ENCODE assay signal across 1 cellular context in the genomic region with DNA sequence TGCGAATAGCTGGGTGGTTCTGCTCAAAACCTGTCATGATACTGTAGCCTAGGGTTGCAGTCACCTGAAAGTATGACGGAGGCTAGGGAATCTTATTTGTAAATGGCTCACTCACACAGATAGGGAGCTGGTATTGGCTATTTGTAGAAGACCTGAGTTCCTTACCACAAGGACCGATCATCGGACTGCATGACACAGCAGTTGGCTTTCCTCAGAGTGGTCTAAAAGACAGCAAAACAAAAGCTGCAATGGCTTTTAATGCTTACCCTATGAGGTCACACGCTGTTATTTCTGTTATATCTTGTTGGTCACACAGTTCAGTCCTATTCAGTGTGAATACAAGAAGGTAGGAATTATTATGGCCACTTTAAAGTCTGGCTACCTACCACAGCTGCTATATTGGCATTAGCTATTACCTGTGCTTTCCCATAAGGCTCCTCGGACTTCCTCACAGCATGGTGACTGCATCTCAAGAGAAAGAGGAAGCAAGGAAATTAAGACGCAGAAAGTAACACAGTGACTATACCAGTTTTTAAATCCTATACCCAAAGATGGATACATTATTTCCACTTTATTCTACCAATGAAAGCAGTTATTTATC.
TF ChIP-seq lines count a peak whose summit lies in the region.

No MANE protein-coding gene starts in this region.

TF ChIP-seq in H1, 55 proteins besides CTCF, POLR2A, EP300 and RAD21 (continued from another document):
- no peak for TF ChIP-seq USF2 (IDR thresholded peaks at IDR 0.05; ENCODE audit: low read length)
- TF ChIP-seq KDM4A (IDR thresholded peaks at IDR 0.05; ENCODE audit: low read depth, low read length, severe bottlenecking), result no peak
- TF ChIP-seq SUZ12 (IDR thresholded peaks at IDR 0.05; ENCODE audit: low read length), result no peak
- no peak for TF ChIP-seq CBX8 (IDR thresholded peaks at IDR 0.05; ENCODE audit: borderline replicate concordance, low read depth, low read length)
- no peak for TF ChIP-seq EGR1 (IDR thresholded peaks at IDR 0.05; ENCODE audit: borderline replicate concordance, low read depth, low read length)
- TF ChIP-seq ZNF274 (IDR thresholded peaks at IDR 0.05; ENCODE audit: borderline replicate concordance, extremely low read depth, low read length), result no peak
- no peak for TF ChIP-seq TAF1 (IDR thresholded peaks at IDR 0.05; ENCODE audit: low read depth, low read length)
- TF ChIP-seq POLR2AphosphoS5 (IDR thresholded peaks at IDR 0.05; ENCODE audit: low read depth, low read length), result no peak
- no peak for TF ChIP-seq CEBPB (IDR thresholded peaks at IDR 0.05; ENCODE audit: low read depth, low read length)
- TF ChIP-seq RFX5 (IDR thresholded peaks at IDR 0.05; ENCODE audit: borderline replicate concordance, low read depth, low read length), result no peak
- TF ChIP-seq TBP (IDR thresholded peaks at IDR 0.05; ENCODE audit: low read depth, low read length), result no peak
- TF ChIP-seq HDAC2 (IDR thresholded peaks at IDR 0.05; ENCODE audit: borderline replicate concordance in 1 of 2, low read depth in 2 of 2, low read length in 2 of 2), result no peak
- no peak for TF ChIP-seq PHF8 (conservative IDR thresholded peaks at IDR 0.05; ENCODE audit: low read depth, low read length)
- TF ChIP-seq SP1 (IDR thresholded peaks at IDR 0.05; ENCODE audit: low read depth, low read length), result no peak
